ENCODE assay signal across 8 cellular contexts in the genomic region with DNA sequence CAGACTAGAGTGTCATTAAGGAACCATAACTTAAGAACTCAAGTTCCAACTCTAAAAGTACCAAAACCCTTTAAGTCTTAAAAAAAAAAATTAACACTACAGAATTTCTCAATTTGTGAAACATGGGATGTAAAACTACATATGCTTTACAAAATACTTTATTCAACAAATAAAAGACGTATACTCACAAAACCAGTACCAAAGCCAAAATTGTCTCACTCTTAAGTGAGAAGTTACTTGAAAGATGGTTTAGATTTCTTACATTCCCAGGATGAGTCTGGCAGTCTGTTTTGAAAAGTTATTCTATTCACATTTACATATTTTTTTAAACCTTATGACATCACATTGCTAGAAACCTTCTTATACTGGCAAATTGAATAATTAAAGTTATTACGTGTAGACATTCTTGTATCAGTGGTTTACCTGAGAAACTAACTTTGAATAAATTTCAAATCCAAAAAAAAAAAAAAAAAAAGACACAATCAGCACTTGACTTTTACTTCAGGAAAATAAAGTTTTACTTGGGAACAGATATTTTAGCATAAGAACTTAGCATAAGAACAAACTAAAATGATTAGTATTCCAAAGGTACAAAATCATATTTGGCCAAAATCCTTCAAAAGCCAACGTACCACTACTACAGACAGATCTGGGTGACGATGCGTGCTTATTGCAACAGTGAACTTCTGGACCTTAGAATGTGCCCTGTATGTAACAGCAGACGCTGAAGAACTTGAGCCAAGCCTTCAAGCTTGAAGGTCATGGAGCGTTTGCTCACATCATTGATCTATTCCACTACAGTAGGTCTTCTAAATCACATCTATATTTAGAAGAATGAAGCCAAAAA. TPM values are rescaled to one million over a fixed set of nuclear protein-coding genes. Genes with fewer than 3 reads are reported as not detected.
A peak's percentile ranks its signal among the peaks of the same experiment; 100 is the strongest.
DNase-seq lines count a peak whose midpoint lies in the region; ATAC-seq and TF ChIP-seq lines count a peak whose summit lies in the region.

No MANE protein-coding gene starts in this region.

- in situ Hi-C loops in Caki2 (cut with HindIII; ENCODE audit: low pct_unique_long_range_greater_than_20kb, low sequenced_read_pairs), result no loop called here

- no peak overlapping the region for H3K4me3 Mint-ChIP-seq in stimulated activated naive B cell treated with anti-CD40 and anti-IgM and Interleukin-4, amounts not matched to agents 10 μg/mL and 1 μg/mL and 100 μg/mL, for 72 hours

- H3K9me3 Mint-ChIP-seq in stimulated activated naive B cell treated with anti-CD40 and anti-IgM and Interleukin-4, amounts not matched to agents 10 μg/mL and 1 μg/mL and 100 μg/mL, for 72 hours, result no peaks in the 10 kb centered on the region

- H3K27ac Mint-ChIP-seq in stimulated activated naive B cell treated with anti-CD40 and anti-IgM and Interleukin-4, amounts not matched to agents 10 μg/mL and 1 μg/mL and 100 μg/mL, for 72 hours, result no peak overlapping the region

- intact Hi-C loops in right lobe of liver (cut with DNase I) (loop anchor here in 1 of 2 donors (10.0 kb wide), 1 partner anchor 71 kb away; no protein-coding TSS in a partner anchor), vagina (cut with DNase I) (no loop called here)

- DNase-seq in Caki2 (ENCODE audit: low read depth) (peak; percentile 23), LHCN-M2 (ENCODE audit: low read depth) (peak; percentile 63), cardiac fibroblast (ENCODE audit: low read depth in 2 of 2) (peak; percentile 76 to 83), right lobe of liver (peak in 2 of 3 donors; percentile 29 to 83), vagina (ENCODE audit: extremely low spot score in 2 of 2) (no peak)
- no peak for DNase-seq in activated effector memory CD4-positive, alpha-beta T cell treated with Interleukin-2 at 50 U/mL for 16 hours
- DNase-seq in stimulated activated naive B cell treated with anti-CD40 and anti-IgM and Interleukin-4, amounts not matched to agents 10 μg/mL and 1 μg/mL and 100 μg/mL, for 72 hours, result no peak

- H3K4me1 Mint-ChIP-seq in stimulated activated naive B cell treated with anti-CD40 and anti-IgM and Interleukin-4, amounts not matched to agents 10 μg/mL and 1 μg/mL and 100 μg/mL, for 72 hours, result peaks cover 2 to 7% of the 10 kb centered on the region in 2 donors

- TF ChIP-seq CTCF in cardiac fibroblast (IDR thresholded peaks at IDR 0.05; ENCODE audit: low read depth, low read length) (no peak), right lobe of liver (IDR thresholded peaks at IDR 0.05) (no peak), vagina (IDR thresholded peaks at IDR 0.05) (no peak)

- no peaks in the 10 kb centered on the region for H3K36me3 Mint-ChIP-seq in stimulated activated naive B cell treated with anti-CD40 and anti-IgM and Interleukin-4, amounts not matched to agents 10 μg/mL and 1 μg/mL and 100 μg/mL, for 72 hours

- 5% methylated on average over 7 of the region's 7 CpGs for WGBS in right lobe of liver (ENCODE audit: insufficient coverage, low coverage, low lambda C conversion rate, missing lambda C conversion rate)

- H3K27me3 ChIP-seq in right lobe of liver, result no peaks in the 10 kb centered on the region
- H3K27me3 ChIP-seq in vagina, result no peaks in the 10 kb centered on the region

- TF ChIP-seq POLR2A in right lobe of liver (IDR thresholded peaks at IDR 0.05) (peak; percentile 51), vagina (IDR thresholded peaks at IDR 0.05) (no peak)

- H3K36me3 ChIP-seq in right lobe of liver (no peaks in the 10 kb centered on the region), vagina (no peaks in the 10 kb centered on the region)

- ATAC-seq in right lobe of liver (peak; percentile 63 to 78 (median 68)), HG03571 (IDR thresholded peaks at IDR 0.05; ENCODE audit: unreplicated experiment) (no peak)
- no peak for ATAC-seq in stimulated activated naive B cell treated with anti-CD40 and anti-IgM and Interleukin-4, amounts not matched to agents 10 μg/mL and 1 μg/mL and 100 μg/mL, for 72 hours (replicated peaks)

- peaks cover 32 to 52% of the 10 kb centered on the region in 2 donors for H3K27me3 Mint-ChIP-seq in stimulated activated naive B cell treated with anti-CD40 and anti-IgM and Interleukin-4, amounts not matched to agents 10 μg/mL and 1 μg/mL and 100 μg/mL, for 72 hours

- peaks cover 0 to 10% (median 3%) of the 10 kb centered on the region in 4 donors for H3K4me1 ChIP-seq in right lobe of liver
- H3K4me1 ChIP-seq in vagina, result peaks cover 29% of the 10 kb centered on the region

- H3K4me3 ChIP-seq in cardiac fibroblast (replicated peaks in 1 of 2; ENCODE audit: low read depth in 2 of 2, low read length in 2 of 2), result peak overlapping the region; percentile 69 to 80
- H3K4me3 ChIP-seq in right lobe of liver, result peak overlapping the region; percentile 68 to 78 (median 69)
- peak overlapping the region; percentile 65 to 70 for H3K4me3 ChIP-seq in vagina

- H3K27ac ChIP-seq in right lobe of liver (peak overlapping the region in 2 of 3 donors; percentile 91), vagina (no peak overlapping the region)

- H3K9me3 ChIP-seq in right lobe of liver, result no peaks in the 10 kb centered on the region
- no peaks in the 10 kb centered on the region for H3K9me3 ChIP-seq in vagina

RNA-seq across cellular contexts. Expression of a gene that starts 2.6 kb away (rescaled TPM):
- 11.8 and 47.3 TPM in 2 replicates for total RNA-seq in Caki2 (2014; rRNA removed; shearing (Covaris generic); ENCODE audit: low replicate concordance)
- total RNA-seq in LHCN-M2 (2014; rRNA removed), result 29.8 and 38.2 TPM in 2 replicates
- polyA plus RNA-seq in LHCN-M2 (2012), result 10.2 TPM
- 10 to 100 TPM; 11.4 to 35.0 (median 22.2) TPM for total RNA-seq in right lobe of liver
- 42.7 TPM for total RNA-seq in vagina

Comparison
In these comparisons a context has a peak if more than half of its experiments do, and no peak if none do; other contexts are left out.
1. DNase-seq: peak in Caki2 (single experiment), LHCN-M2 (single experiment), cardiac fibroblast (2 of 2) and right lobe of liver (2 of 3); none in vagina (0 of 2), activated effector memory CD4-positive, alpha-beta T cell treated with Interleukin-2 at 50 U/mL for 16 hours (single experiment) and stimulated activated naive B cell treated with anti-CD40 and anti-IgM and Interleukin-4, amounts not matched to agents 10 μg/mL and 1 μg/mL and 100 μg/mL, for 72 hours (single experiment).
2. ATAC-seq: peak in right lobe of liver (4 of 4); none in HG03571 (single experiment) and stimulated activated naive B cell treated with anti-CD40 and anti-IgM and Interleukin-4, amounts not matched to agents 10 μg/mL and 1 μg/mL and 100 μg/mL, for 72 hours (0 of 2).
3. Peak in every context shown above with its lines, with median percentiles within 50 percentile points of each other: H3K4me3 ChIP-seq.